In the genomic region with DNA sequence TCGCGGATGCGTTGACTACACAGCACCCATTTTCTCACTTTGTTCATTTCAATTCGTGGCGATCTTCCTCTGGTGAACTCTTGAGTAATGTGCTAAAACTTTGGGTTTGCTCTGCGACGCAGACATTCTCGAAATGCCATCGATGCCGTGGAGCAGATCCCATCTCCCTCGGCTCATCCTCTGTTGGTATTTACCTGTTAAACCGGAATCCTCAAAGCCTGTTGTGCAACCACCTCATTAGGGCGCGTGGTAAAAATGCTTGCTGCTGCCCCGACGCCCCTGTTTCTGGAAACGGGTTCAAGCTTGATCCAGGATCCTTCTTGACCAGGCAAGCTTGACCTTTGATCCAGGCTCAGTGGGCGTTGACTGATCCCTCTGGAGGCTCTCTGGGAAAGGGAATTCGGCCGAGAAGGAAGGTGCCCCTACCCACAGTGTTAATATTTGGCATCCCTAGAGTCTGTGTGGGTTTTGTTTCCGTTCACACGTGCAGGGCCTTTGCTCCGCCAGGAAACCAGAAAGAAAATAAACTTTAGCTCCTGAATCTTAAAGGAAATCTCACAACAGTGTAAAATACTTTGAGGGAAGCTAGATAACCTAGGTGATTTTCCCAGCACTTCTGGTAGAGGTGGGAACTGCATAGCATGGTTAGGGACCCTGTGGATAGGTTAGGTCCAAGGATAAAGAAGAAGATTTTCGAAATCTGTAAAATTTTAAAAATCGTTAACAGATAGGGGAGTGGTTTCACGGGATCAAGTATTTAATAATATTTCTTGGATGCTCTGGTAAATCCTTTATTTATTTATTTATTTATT, we compare ENCODE assay signal across 8 cellular contexts. TPM values are rescaled to one million over a fixed set of nuclear protein-coding genes. Genes with fewer than 3 reads are reported as not detected.
DNase-seq lines count a peak whose midpoint lies in the region; ATAC-seq and TF ChIP-seq lines count a peak whose summit lies in the region.

No MANE protein-coding gene starts in this region.

- no peaks in the 10 kb centered on the region for H3K36me3 ChIP-seq in CD8-positive, alpha-beta memory T cell (ENCODE audit: insufficient read depth, low read length)

- H3K36me3 Mint-ChIP-seq in CD8-positive, alpha-beta memory T cell = peaks cover 0 to 38% (median 4%) of the 10 kb centered on the region in 3 donors

- peak overlapping the region; percentile 92 to 99 (median 96) for H3K4me3 Mint-ChIP-seq in CD8-positive, alpha-beta memory T cell

- peaks cover 52% of the 10 kb centered on the region for H3K4me1 ChIP-seq in CD8-positive, alpha-beta memory T cell (ENCODE audit: insufficient read depth, low read length)

- H3K4me3 ChIP-seq in CD8-positive, alpha-beta memory T cell (ENCODE audit: low read length) = peak overlapping the region; percentile 93
- peak overlapping the region; percentile 75 to 81 for H3K4me3 ChIP-seq in cardiac fibroblast (replicated peaks in 1 of 2; ENCODE audit: low read depth in 2 of 2, low read length in 2 of 2)

- DNase-seq in CD8-positive, alpha-beta memory T cell = peak in 3 of 5 donors; percentile 13 to 32 (median 30)
- DNase-seq in SK-MEL-5 (ENCODE audit: low read depth, low spot score) (peak; percentile 26), cardiac fibroblast (ENCODE audit: low read depth in 2 of 2) (peak in 1 of 2 donors; percentile 60), kidney glomerular epithelial cell (lab: John Stamatoyannopoulos, UW) (peak; percentile 74)
- peak; percentile 33 for DNase-seq in stimulated activated CD4-positive, alpha-beta T cell treated with anti-CD3 and anti-CD28 coated beads, Interleukin-4, amount 100 ng/mL, for 24 hours

- ATAC-seq in HG03039 (IDR thresholded peaks at IDR 0.05; ENCODE audit: unreplicated experiment) (peak; percentile 4), HG03439 (IDR thresholded peaks at IDR 0.05; ENCODE audit: unreplicated experiment) (no peak), GM21390 (IDR thresholded peaks at IDR 0.05; ENCODE audit: unreplicated experiment) (no peak)

- no peaks in the 10 kb centered on the region for H3K27me3 Mint-ChIP-seq in CD8-positive, alpha-beta memory T cell

- CTCF ChIA-PET in CD8-positive, alpha-beta memory T cell (lab: Charles Lee) = interaction anchor here (0.6 to 1.9 kb wide), 3 partner anchors 16 to 44 kb away, joined by 4 to 5 read pairs (median 5); no protein-coding TSS in a partner anchor

- H3K9me3 Mint-ChIP-seq in CD8-positive, alpha-beta memory T cell = no peaks in the 10 kb centered on the region

- peak overlapping the region; percentile 94 to 100 (median 98) for H3K27ac Mint-ChIP-seq in CD8-positive, alpha-beta memory T cell

- H3K9me3 ChIP-seq in CD8-positive, alpha-beta memory T cell (ENCODE audit: low read length) = no peaks in the 10 kb centered on the region

- H3K27ac ChIP-seq in CD8-positive, alpha-beta memory T cell (ENCODE audit: low read depth, low read length) = peak overlapping the region; percentile 90

- in situ Hi-C loops in SK-MEL-5 (cut with HindIII; ENCODE audit: low pct_unique_long_range_greater_than_20kb, low sequenced_read_pairs) = no loop called here

- no peaks in the 10 kb centered on the region for H3K27me3 ChIP-seq in CD8-positive, alpha-beta memory T cell (ENCODE audit: insufficient read depth, low read length, poor library complexity, severe bottlenecking)

- no peak for TF ChIP-seq CTCF in cardiac fibroblast (IDR thresholded peaks at IDR 0.05; ENCODE audit: low read depth, low read length)

- POLR2A ChIA-PET in CD8-positive, alpha-beta memory T cell (lab: Charles Lee) = interaction anchor here (0.6 to 2.6 kb wide), 7 partner anchors 9 to 1077 kb away, joined by 3 to 8 read pairs (median 3); no protein-coding TSS in a partner anchor

- H3K4me1 Mint-ChIP-seq in CD8-positive, alpha-beta memory T cell = peaks cover 51 to 63% (median 57%) of the 10 kb centered on the region in 3 donors

RNA-seq across cellular contexts. Expression of a gene that starts 1.0 kb away (rescaled TPM):
- 100 to 1,000 TPM; 111 to 129 TPM for total RNA-seq in CD8-positive, alpha-beta memory T cell
- polyA plus RNA-seq in CD8-positive, alpha-beta memory T cell = 167 TPM
- total RNA-seq in SK-MEL-5 (2014; rRNA removed; shearing (Covaris generic)) = 33.5 and 49.8 TPM in 2 replicates
- polyA plus RNA-seq in SK-MEL-5 (2015; cell fraction: cytosol; rRNA removed) = 101 and 116 TPM in 2 replicates
- polyA plus RNA-seq in SK-MEL-5 (2015; cell fraction: nucleus; rRNA removed) = 35.4 and 46.8 TPM in 2 replicates
